ENCODE assay signal across 20 cellular contexts in the genomic region with DNA sequence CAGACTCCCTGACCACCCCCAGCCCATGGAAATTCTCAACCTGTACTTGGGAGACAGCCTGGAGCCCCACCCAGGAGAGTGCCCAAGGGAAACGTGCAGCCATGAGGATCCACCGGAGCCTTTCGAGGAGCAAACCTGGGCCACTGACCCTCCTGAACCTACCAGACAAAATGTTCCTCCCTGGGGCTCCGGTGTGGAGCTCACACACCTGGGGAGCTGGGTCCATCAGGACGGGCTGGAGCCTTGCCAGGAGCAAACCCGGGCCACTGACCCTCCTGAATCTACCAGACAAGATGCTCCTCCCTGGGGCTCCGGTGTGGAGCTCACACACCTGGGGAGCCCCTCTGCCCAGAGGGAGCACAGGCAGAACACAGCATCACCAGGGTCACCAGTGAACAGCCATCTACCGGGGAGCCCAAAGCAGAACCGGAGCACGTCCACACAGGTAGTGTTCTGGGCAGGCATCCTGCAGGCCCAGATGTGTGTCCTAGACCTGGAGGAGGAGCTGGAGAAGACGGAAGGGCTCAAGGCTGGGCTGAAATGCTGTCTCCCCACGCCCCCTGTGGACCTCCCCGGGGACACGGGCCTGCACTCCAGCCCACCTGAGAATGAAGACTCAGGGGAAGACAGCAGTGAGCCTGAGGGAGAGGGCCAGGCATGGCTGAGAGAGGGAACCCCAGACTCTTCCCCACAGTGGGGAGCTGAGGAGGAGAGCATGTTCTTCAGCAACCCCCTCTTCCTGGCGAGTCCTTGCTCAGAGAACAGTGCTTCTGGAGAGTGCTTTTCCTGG. TPM values are rescaled to one million over a fixed set of nuclear protein-coding genes. Genes with fewer than 3 reads are reported as not detected.
DNase-seq lines count a peak whose midpoint lies in the region; ATAC-seq and TF ChIP-seq lines count a peak whose summit lies in the region.
"Had no signal": no experiment of that assay in that cellular context is flagged by ENCODE, and none has a peak within 500 bp of the region (broad histone marks: within the 10 kb centered on the region; RNA-seq: fewer than 3 reads in every experiment).

No MANE protein-coding gene starts in this region.

- peaks cover 31% of the 10 kb centered on the region for H3K36me3 Mint-ChIP-seq in activated T-cell treated with anti-CD3 and anti-CD28 coated beads, Interleukin-2, amount 50 U/mL, for 4 hours (ENCODE audit: insufficient read depth)
- H3K36me3 Mint-ChIP-seq in CD8-positive, alpha-beta T cell, result peaks cover 72% of the 10 kb centered on the region
- peaks cover 56% of the 10 kb centered on the region for H3K36me3 Mint-ChIP-seq in activated naive CD8-positive, alpha-beta T cell treated with anti-CD3 and anti-CD28 coated beads, Interleukin-2, amount 10 ng/mL, durations not matched to agents 7 days and 5 days

- POLR2A ChIA-PET in CD8-positive, alpha-beta T cell (lab: Charles Lee), result interaction anchor here (1.4 to 3.0 kb wide), 2 partner anchors 9 to 12 kb away, joined by 3 to 12 read pairs; a partner anchor contains a TSS
- POLR2A ChIA-PET in activated naive CD8-positive, alpha-beta T cell treated with anti-CD3 and anti-CD28 coated beads, Interleukin-2, amount 10 ng/mL, durations not matched to agents 7 days and 5 days (lab: Charles Lee), result interaction anchor here (1.0 to 3.0 kb wide), 7 partner anchors 7 to 53 kb away, joined by 3 to 21 read pairs (median 6); no protein-coding TSS in a partner anchor

- peak overlapping the region; percentile 93 for H3K27ac Mint-ChIP-seq in CD8-positive, alpha-beta T cell
- H3K27ac Mint-ChIP-seq in activated naive CD8-positive, alpha-beta T cell treated with anti-CD3 and anti-CD28 coated beads, Interleukin-2, amount 10 ng/mL, durations not matched to agents 7 days and 5 days, result peak overlapping the region; percentile 24

- no peak overlapping the region for H3K4me3 ChIP-seq in CD8-positive, alpha-beta T cell (ENCODE audit: low read depth, low read length)
- H3K4me3 ChIP-seq in spleen, result no peak overlapping the region
- H3K4me3 ChIP-seq: colonic mucosa, MG63, ovary, sigmoid colon had no signal

- H3K4me1 ChIP-seq in CD8-positive, alpha-beta T cell (ENCODE audit: insufficient read depth, low read length), result peaks cover 94% of the 10 kb centered on the region
- peaks cover 42 to 100% (median 91%) of the 10 kb centered on the region in 6 donors for H3K4me1 ChIP-seq in spleen
- H3K4me1 ChIP-seq: colonic mucosa, sigmoid colon had no signal

- no peak overlapping the region for H3K27ac ChIP-seq in CD8-positive, alpha-beta T cell (ENCODE audit: low read depth, low read length)
- H3K27ac ChIP-seq in spleen, result peak overlapping the region in 3 of 8 donors; percentile 75 to 87 (median 86)
- H3K27ac ChIP-seq: colonic mucosa, ovary, sigmoid colon, WERI-Rb-1 had no signal

- no peaks in the 10 kb centered on the region for H3K27me3 Mint-ChIP-seq in activated T-cell treated with anti-CD3 and anti-CD28 coated beads, Interleukin-2, amount 50 U/mL, for 4 hours (ENCODE audit: low read depth)
- H3K27me3 Mint-ChIP-seq in CD8-positive, alpha-beta T cell (ENCODE audit: low read depth), result no peaks in the 10 kb centered on the region
- H3K27me3 Mint-ChIP-seq in activated naive CD8-positive, alpha-beta T cell treated with anti-CD3 and anti-CD28 coated beads, Interleukin-2, amount 10 ng/mL, durations not matched to agents 7 days and 5 days, result no peaks in the 10 kb centered on the region
- H3K27me3 Mint-ChIP-seq: CD4-positive, CD25-positive, alpha-beta regulatory T cell; IgD-negative memory B cell had no signal

- intact Hi-C loops in CD8-positive, alpha-beta T cell (cut with DNase I, micrococcal nuclease), result no loop called here
- intact Hi-C loops in spleen (cut with DNase I; ENCODE audit: low total_unique reads), result no loop called here

- ATAC-seq in activated T-cell treated with anti-CD3 and anti-CD28 coated beads, Interleukin-2, amount 50 U/mL, for 4 hours, result no peak
- no peak for ATAC-seq in CD8-positive, alpha-beta T cell
- ATAC-seq in activated naive CD8-positive, alpha-beta T cell treated with anti-CD3 and anti-CD28 coated beads, Interleukin-2, amount 10 ng/mL, durations not matched to agents 7 days and 5 days (ENCODE audit: low read depth), result no peak
- ATAC-seq in HG03159 (IDR thresholded peaks at IDR 0.05; ENCODE audit: unreplicated experiment) (no peak), HG02678 (IDR thresholded peaks at IDR 0.05; ENCODE audit: unreplicated experiment) (no peak)

- no peak overlapping the region for H3K4me3 Mint-ChIP-seq in activated T-cell treated with anti-CD3 and anti-CD28 coated beads, Interleukin-2, amount 50 U/mL, for 4 hours
- H3K4me3 Mint-ChIP-seq in CD8-positive, alpha-beta T cell, result peak overlapping the region; percentile 35
- H3K4me3 Mint-ChIP-seq in activated naive CD8-positive, alpha-beta T cell treated with anti-CD3 and anti-CD28 coated beads, Interleukin-2, amount 10 ng/mL, durations not matched to agents 7 days and 5 days, result no peak overlapping the region

- TF ChIP-seq POLR2A in spleen (IDR thresholded peaks at IDR 0.05), result no peak

- CTCF ChIA-PET in CD8-positive, alpha-beta T cell (lab: Charles Lee), result interaction anchor here (1.0 to 7.6 kb wide), 9 partner anchors 9 to 65 kb away, joined by 3 to 126 read pairs (median 7); a partner anchor contains a TSS

- TF ChIP-seq CTCF in CD8-positive, alpha-beta T cell (IDR thresholded peaks at IDR 0.05), result no peak
- no peak for TF ChIP-seq CTCF in spleen (IDR thresholded peaks at IDR 0.05 in 8 of 11, conservative IDR thresholded peaks at IDR 0.05 in 3 of 11)

- peaks cover 89% of the 10 kb centered on the region for H3K4me1 Mint-ChIP-seq in activated T-cell treated with anti-CD3 and anti-CD28 coated beads, Interleukin-2, amount 50 U/mL, for 4 hours (ENCODE audit: low read depth)
- peaks cover 94% of the 10 kb centered on the region for H3K4me1 Mint-ChIP-seq in CD8-positive, alpha-beta T cell (ENCODE audit: low read depth)
- peaks cover 71% of the 10 kb centered on the region for H3K4me1 Mint-ChIP-seq in activated naive CD8-positive, alpha-beta T cell treated with anti-CD3 and anti-CD28 coated beads, Interleukin-2, amount 10 ng/mL, durations not matched to agents 7 days and 5 days

- H3K9me3 Mint-ChIP-seq in activated T-cell treated with anti-CD3 and anti-CD28 coated beads, Interleukin-2, amount 50 U/mL, for 4 hours, result no peaks in the 10 kb centered on the region
- H3K9me3 Mint-ChIP-seq in CD8-positive, alpha-beta T cell, result no peaks in the 10 kb centered on the region
- H3K9me3 Mint-ChIP-seq in activated naive CD8-positive, alpha-beta T cell treated with anti-CD3 and anti-CD28 coated beads, Interleukin-2, amount 10 ng/mL, durations not matched to agents 7 days and 5 days, result no peaks in the 10 kb centered on the region
- H3K9me3 Mint-ChIP-seq: CD4-positive, CD25-positive, alpha-beta regulatory T cell; IgD-negative memory B cell had no signal

- H3K9me3 ChIP-seq in CD8-positive, alpha-beta T cell (ENCODE audit: low read length), result no peaks in the 10 kb centered on the region
- no peaks in the 10 kb centered on the region for H3K9me3 ChIP-seq in spleen
- H3K9me3 ChIP-seq: colonic mucosa, MG63, ovary, sigmoid colon had no signal

- DNase-seq in activated T-cell treated with anti-CD3 and anti-CD28 coated beads, Interleukin-2, amount 50 U/mL, for 1 hour, result peak; percentile 13
- no peak for DNase-seq in activated T-cell treated with anti-CD3 and anti-CD28 coated beads, Interleukin-2, amount 50 U/mL, for 4 hours
- DNase-seq in CD8-positive, alpha-beta T cell, result no peak
- DNase-seq in activated naive CD8-positive, alpha-beta T cell treated with anti-CD3 and anti-CD28 coated beads, Interleukin-2, amount 10 ng/mL, durations not matched to agents 7 days and 5 days, result no peak
- DNase-seq in spleen (peak; percentile 64), HuH-7.5 (ENCODE audit: low spot score) (no peak)
- DNase-seq: colonic mucosa, head of caudate nucleus, MG63, NCI-H1436 treated with DMSO at 0.1 percent for 48 hours, NCI-H526, ovary, Right ventricle myocardium superior, sigmoid colon, SW 1271, WERI-Rb-1 had no signal

- 84 to 97% (median 96%) methylated on average over 11 to 15 of the region's 15 CpGs for WGBS in spleen, 5 donors

- H3K27me3 ChIP-seq in CD8-positive, alpha-beta T cell (ENCODE audit: insufficient read depth, low read length), result no peaks in the 10 kb centered on the region
- H3K27me3 ChIP-seq in spleen (replicated peaks in 1 of 7), result no peaks in the 10 kb centered on the region
- H3K27me3 ChIP-seq: colonic mucosa, MG63, ovary, sigmoid colon had no signal

- peaks cover 55% of the 10 kb centered on the region for H3K36me3 ChIP-seq in CD8-positive, alpha-beta T cell (ENCODE audit: insufficient read depth, low read length)
- peaks cover 0 to 81% (median 42%) of the 10 kb centered on the region in 6 donors for H3K36me3 ChIP-seq in spleen
- H3K36me3 ChIP-seq: colonic mucosa, MG63, ovary, sigmoid colon, WERI-Rb-1 had no signal

RNA-seq across cellular contexts. Expression of a gene that starts 8.9 kb away (rescaled TPM):
- total RNA-seq in activated T-cell treated with anti-CD3 and anti-CD28 coated beads, Interleukin-2, amount 50 U/mL, for 4 hours, result 100 to 1,000 TPM; 155 to 172 (median 164) TPM
- 10 to 100 TPM; 80.6 to 86.2 TPM for total RNA-seq in CD8-positive, alpha-beta T cell
- 100 to 1,000 TPM; 361 to 385 TPM for total RNA-seq in activated naive CD8-positive, alpha-beta T cell treated with anti-CD3 and anti-CD28 coated beads, Interleukin-2, amount 10 ng/mL, durations not matched to agents 7 days and 5 days
- 100 to 1,000 TPM in 4 of 7 donors, 10 to 100 TPM in 3; 73.1 to 154 (median 106) TPM for total RNA-seq in spleen
- 10 to 100 TPM; 43.9 to 75.8 (median 74.3) TPM for polyA plus RNA-seq in spleen

RNA-seq across cellular contexts. Expression of a gene that starts 55.3 kb away (rescaled TPM):
- 1 to 10 TPM; 1.2 to 2.5 (median 1.8) TPM for total RNA-seq in activated T-cell treated with anti-CD3 and anti-CD28 coated beads, Interleukin-2, amount 50 U/mL, for 4 hours
- not detected for total RNA-seq in CD8-positive, alpha-beta T cell
- total RNA-seq in activated naive CD8-positive, alpha-beta T cell treated with anti-CD3 and anti-CD28 coated beads, Interleukin-2, amount 10 ng/mL, durations not matched to agents 7 days and 5 days, result 1 to 10 TPM; 2.1 to 4.0 TPM
- total RNA-seq in spleen, result 10 to 100 TPM in 6 of 7 donors, 1 to 10 TPM in 1; 6.3 to 53.9 (median 21.2) TPM
- 10 to 100 TPM in 1 of 3 donors, 1 to 10 TPM in 2; 1.9 to 11.1 (median 5.9) TPM for polyA plus RNA-seq in spleen
- total RNA-seq: CD4-positive, CD25-positive, alpha-beta regulatory T cell had no signal
- polyA plus RNA-seq: IgD-negative memory B cell had no signal

Comparison
In these comparisons a context has a peak if more than half of its experiments do, and no peak if none do; other contexts are left out.
1. DNase-seq: peak in activated T-cell treated with anti-CD3 and anti-CD28 coated beads, Interleukin-2, amount 50 U/mL, for 1 hour (single experiment) and spleen (single experiment); none in activated T-cell treated with anti-CD3 and anti-CD28 coated beads, Interleukin-2, amount 50 U/mL, for 4 hours (single experiment), CD8-positive, alpha-beta T cell (0 of 7), activated naive CD8-positive, alpha-beta T cell treated with anti-CD3 and anti-CD28 coated beads, Interleukin-2, amount 10 ng/mL, durations not matched to agents 7 days and 5 days (single experiment) and HuH-7.5 (single experiment).